ENCODE assay signal across 26 cellular contexts in genomic region chrX:29397506-29397905, GRCh38.
DNase-seq lines count a peak whose midpoint lies in the region; TF ChIP-seq lines count a peak whose summit lies in the region.
"Had no signal": no experiment of that assay in that cellular context is flagged by ENCODE, and none has a peak within 500 bp of the region (broad histone marks: within the 10 kb centered on the region; RNA-seq: fewer than 3 reads in every experiment).

No MANE protein-coding gene starts in this region.

- DNase-seq in AG10803 (ENCODE audit: low read depth) = peak; percentile 50
- peak; percentile 53 for DNase-seq in LHCN-M2 (ENCODE audit: low read depth)
- DNase-seq in fibroblast of gingiva (ENCODE audit: low read depth) = peak; percentile 21
- DNase-seq in myocyte (ENCODE audit: low read depth) = peak; percentile 43
- no peak for DNase-seq in HK-2 (ENCODE audit: unreplicated experiment)
- no peak for DNase-seq in NCI-H1436 (lab: John Stamatoyannopoulos, UW)
- DNase-seq in NK-92 (lab: John Stamatoyannopoulos, UW; ENCODE audit: unreplicated experiment) = no peak
- DNase-seq in putamen (ENCODE audit: low spot score) = no peak
- DNase-seq: activated B cell treated with CpG ODN at 0.5 μM for 24 hours; activated CD4-positive, alpha-beta memory T cell treated with anti-CD3 and anti-CD28 coated beads, Interleukin-2, amount 10 ng/mL, durations not matched to agents 7 days and 5 days; activated naive CD4-positive, alpha-beta T cell treated with anti-CD3 and anti-CD28 coated beads for 36 hours; activated T-cell treated with anti-CD3 and anti-CD28 coated beads, Interleukin-2, amount 50 U/mL, for 1 hour; anterior cingulate cortex; CD4-positive, alpha-beta memory T cell; DMS153; effector memory CD4-positive, alpha-beta T cell; GF-D8; NCI-H1105; NCI-H2081; NCI-H446 treated with DMSO at 0.1 percent for 48 hours; right cardiac atrium; stimulated activated CD4-positive, alpha-beta T cell treated with anti-CD3 and anti-CD28 coated beads, Interleukin-15, amount 100 ng/mL, for 24 hours had no signal

- H3K4me3 ChIP-seq in AG10803 (ENCODE audit: low read length) = no peak overlapping the region
- H3K4me3 ChIP-seq: esophagus muscularis mucosa, lung, SK-N-MC, vagina had no signal

- TF ChIP-seq CTCF in AG10803 (conservative IDR thresholded peaks at IDR 0.05; ENCODE audit: low read length) = no peak

Comparison
In these comparisons a context has a peak if more than half of its experiments do, and no peak if none do; other contexts are left out.
1. DNase-seq: peak in AG10803 (single experiment), LHCN-M2 (single experiment), fibroblast of gingiva (single experiment) and myocyte (single experiment); none in HK-2 (single experiment), NCI-H1436 (single experiment), NK-92 (single experiment) and putamen (single experiment).